ENCODE assay signal across 13 cellular contexts in genomic region chr19:46433470-46433869, GRCh38. TPM values are rescaled to one million over a fixed set of nuclear protein-coding genes. Genes with fewer than 3 reads are reported as not detected.
"Had no signal": no experiment of that assay in that cellular context is flagged by ENCODE, and none has a peak within 500 bp of the region (broad histone marks: within the 10 kb centered on the region; RNA-seq: fewer than 3 reads in every experiment).

No MANE protein-coding gene starts in this region.

RNA-seq across cellular contexts. Expression of gene PNMA8C, which starts 4.7 kb away (rescaled TPM):
- total RNA-seq: activated B cell treated with CpG ODN at 0.5 μM for 24 hours; activated CD4-positive, alpha-beta memory T cell treated with anti-CD3 and anti-CD28 coated beads for 36 hours; activated CD4-positive, alpha-beta memory T cell treated with anti-CD3 and anti-CD28 coated beads, Interleukin-2, amount 10 ng/mL, durations not matched to agents 7 days and 5 days; activated CD4-positive, alpha-beta T cell treated with anti-CD3 and anti-CD28 coated beads for 36 hours; activated CD4-positive, alpha-beta T cell treated with anti-CD3 and anti-CD28 coated beads, Interleukin-2, amount 10 ng/mL, durations not matched to agents 24 days and 14 days; activated CD4-positive, alpha-beta T cell treated with anti-CD3 and anti-CD28 coated beads, Interleukin-2, amount 10 ng/mL, durations not matched to agents 7 days and 5 days; activated CD8-positive, alpha-beta memory T cell treated with anti-CD3 and anti-CD28 coated beads for 36 hours; activated CD8-positive, alpha-beta memory T cell treated with anti-CD3 and anti-CD28 coated beads, Interleukin-2, amount 10 ng/mL, durations not matched to agents 7 days and 5 days; activated CD8-positive, alpha-beta T cell treated with anti-CD3 and anti-CD28 coated beads for 36 hours; T-helper 1 cell treated with Interleukin-12 subunit alpha and Interleukin-12 subunit beta and Interleukin-4 antibody, amounts not matched to agents 30 ng/mL and 1 ng/mL, for 36 hours; T-helper 2 cell treated with Interferon-gamma antibody and Interleukin-4, amounts not matched to agents 100 ng/mL and 5 ng/mL, for 36 hours had no signal

RNA-seq across cellular contexts. Expression of gene CCDC8, which starts 20.1 kb away (rescaled TPM):
- total RNA-seq: activated B cell treated with CpG ODN at 0.5 μM for 24 hours; activated CD4-positive, alpha-beta memory T cell treated with anti-CD3 and anti-CD28 coated beads for 36 hours; activated CD4-positive, alpha-beta memory T cell treated with anti-CD3 and anti-CD28 coated beads, Interleukin-2, amount 10 ng/mL, durations not matched to agents 7 days and 5 days; activated CD4-positive, alpha-beta T cell treated with anti-CD3 and anti-CD28 coated beads for 36 hours; activated CD4-positive, alpha-beta T cell treated with anti-CD3 and anti-CD28 coated beads, Interleukin-2, amount 10 ng/mL, durations not matched to agents 24 days and 14 days; activated CD4-positive, alpha-beta T cell treated with anti-CD3 and anti-CD28 coated beads, Interleukin-2, amount 10 ng/mL, durations not matched to agents 7 days and 5 days; activated CD8-positive, alpha-beta memory T cell treated with anti-CD3 and anti-CD28 coated beads for 36 hours; activated CD8-positive, alpha-beta memory T cell treated with anti-CD3 and anti-CD28 coated beads, Interleukin-2, amount 10 ng/mL, durations not matched to agents 7 days and 5 days; activated CD8-positive, alpha-beta T cell treated with anti-CD3 and anti-CD28 coated beads for 36 hours; activated CD8-positive, alpha-beta T cell treated with anti-CD3 and anti-CD28 coated beads, Interleukin-2, amount 10 ng/mL, durations not matched to agents 7 days and 5 days; T-helper 1 cell treated with Interleukin-12 subunit alpha and Interleukin-12 subunit beta and Interleukin-4 antibody, amounts not matched to agents 30 ng/mL and 1 ng/mL, for 36 hours; T-helper 17 cell; T-helper 2 cell treated with Interferon-gamma antibody and Interleukin-4, amounts not matched to agents 100 ng/mL and 5 ng/mL, for 36 hours had no signal

RNA-seq across cellular contexts. Expression of gene PNMA8A, which starts 37.9 kb away (rescaled TPM):
- total RNA-seq: activated B cell treated with CpG ODN at 0.5 μM for 24 hours; activated CD4-positive, alpha-beta memory T cell treated with anti-CD3 and anti-CD28 coated beads, Interleukin-2, amount 10 ng/mL, durations not matched to agents 7 days and 5 days; activated CD4-positive, alpha-beta T cell treated with anti-CD3 and anti-CD28 coated beads for 36 hours; activated CD4-positive, alpha-beta T cell treated with anti-CD3 and anti-CD28 coated beads, Interleukin-2, amount 10 ng/mL, durations not matched to agents 24 days and 14 days; activated CD4-positive, alpha-beta T cell treated with anti-CD3 and anti-CD28 coated beads, Interleukin-2, amount 10 ng/mL, durations not matched to agents 7 days and 5 days; activated CD8-positive, alpha-beta T cell treated with anti-CD3 and anti-CD28 coated beads for 36 hours; activated CD8-positive, alpha-beta T cell treated with anti-CD3 and anti-CD28 coated beads, Interleukin-2, amount 10 ng/mL, durations not matched to agents 7 days and 5 days; T-helper 1 cell treated with Interleukin-12 subunit alpha and Interleukin-12 subunit beta and Interleukin-4 antibody, amounts not matched to agents 30 ng/mL and 1 ng/mL, for 36 hours; T-helper 17 cell; T-helper 2 cell treated with Interferon-gamma antibody and Interleukin-4, amounts not matched to agents 100 ng/mL and 5 ng/mL, for 36 hours had no signal
